In genomic region chr12:3271639-3272038, GRCh38 we compare ENCODE assay signal across 20 cellular contexts.
A peak's percentile ranks its signal among the peaks of the same experiment; 100 is the strongest.
DNase-seq lines count a peak whose midpoint lies in the region; ATAC-seq and TF ChIP-seq lines count a peak whose summit lies in the region.
"Had no signal": no experiment of that assay in that cellular context is flagged by ENCODE, and none has a peak within 500 bp of the region (broad histone marks: within the 10 kb centered on the region; RNA-seq: fewer than 3 reads in every experiment).

No MANE protein-coding gene starts in this region.

- H3K4me1 ChIP-seq in right cardiac atrium (ENCODE audit: control insufficient read depth, insufficient read depth, low read length) (peaks cover 18% of the 10 kb centered on the region), endodermal cell (ENCODE audit: control insufficient read depth, insufficient read depth, low read length) (no peaks in the 10 kb centered on the region)
- H3K4me1 ChIP-seq: Caco-2 had no signal

- H3K27me3 ChIP-seq in right cardiac atrium (ENCODE audit: control insufficient read depth, insufficient read depth) (no peaks in the 10 kb centered on the region), endodermal cell (ENCODE audit: control insufficient read depth, insufficient read depth, low read length, poor library complexity, severe bottlenecking) (no peaks in the 10 kb centered on the region)

- DNase-seq in right cardiac atrium (peak in 1 of 3 donors; percentile 51), Right ventricle myocardium superior (no peak), NCI-H1092 treated with DMSO at 0.1 percent for 48 hours (lab: John Stamatoyannopoulos, UW) (peak; percentile 29), endodermal cell (no peak), HT-29 (ENCODE audit: low spot score) (no peak), midbrain (lab: John Stamatoyannopoulos, UW) (no peak)
- DNase-seq: Caco-2; CD8-positive, alpha-beta T cell; GDM1; GOT3; Karpas-422; NCI-H1105 treated with DMSO at 0.1 percent for 48 hours; NCI-H2029; NCI-H524 treated with DMSO at 0.1 percent for 48 hours; NCI-H774; RPMI8226; SHP77 had no signal

- H3K9me3 Mint-ChIP-seq in endodermal cell: no peaks in the 10 kb centered on the region
- H3K9me3 Mint-ChIP-seq: CD8-positive, alpha-beta T cell had no signal

- H3K9me3 ChIP-seq in right cardiac atrium (ENCODE audit: control insufficient read depth, low read length): no peaks in the 10 kb centered on the region
- H3K9me3 ChIP-seq in endodermal cell (ENCODE audit: control insufficient read depth, low read length): no peaks in the 10 kb centered on the region
- H3K9me3 ChIP-seq: Caco-2 had no signal

- H3K36me3 ChIP-seq in endodermal cell (ENCODE audit: control insufficient read depth, insufficient read depth, low read length): no peaks in the 10 kb centered on the region

- H3K27me3 Mint-ChIP-seq in endodermal cell (ENCODE audit: insufficient read depth): no peaks in the 10 kb centered on the region

- H3K4me3 ChIP-seq in right cardiac atrium (ENCODE audit: low read length) (no peak overlapping the region), endodermal cell (ENCODE audit: low read length) (no peak overlapping the region)
- H3K4me3 ChIP-seq: GM12878 had no signal

- no peak for ATAC-seq in right cardiac atrium
- ATAC-seq in Right ventricle myocardium superior (ENCODE audit: poor library complexity): no peak
- no peak for ATAC-seq in HG03432 (IDR thresholded peaks at IDR 0.05; ENCODE audit: unreplicated experiment)
- ATAC-seq: CD8-positive, alpha-beta T cell; GM12878; HepG2 had no signal

- H3K27ac Mint-ChIP-seq in endodermal cell: no peak overlapping the region
- H3K27ac Mint-ChIP-seq: CD8-positive, alpha-beta T cell had no signal

- intact Hi-C loops in right cardiac atrium (cut with DNase I): loop anchor here (5.0 to 10.0 kb wide), 3 partner anchors 49 to 69 kb away; no protein-coding TSS in a partner anchor
- intact Hi-C loops in Right ventricle myocardium superior (cut with DNase I): loop anchor here (5.0 kb wide), 1 partner anchor 64 kb away; no protein-coding TSS in a partner anchor

- WGBS in right cardiac atrium: 56% methylated on average over 6 of the region's 6 CpGs
- 65 to 82% methylated on average over 2 to 6 of the region's 6 CpGs for WGBS in endodermal cell (ENCODE audit: insufficient coverage in 1 of 2, insufficient read length in 1 of 2), 2 experiments

- no peak for TF ChIP-seq CTCF in endodermal cell (conservative IDR thresholded peaks at IDR 0.05)

- no peaks in the 10 kb centered on the region for H3K36me3 Mint-ChIP-seq in endodermal cell (ENCODE audit: low read depth)
- H3K36me3 Mint-ChIP-seq: CD8-positive, alpha-beta T cell had no signal

- H3K27ac ChIP-seq in right cardiac atrium (ENCODE audit: low read length) (peak overlapping the region; percentile 12), endodermal cell (ENCODE audit: low read depth, low read length) (peak overlapping the region; percentile 38)

- H3K4me1 Mint-ChIP-seq in endodermal cell: peaks cover 10% of the 10 kb centered on the region

- no peak overlapping the region for H3K9ac ChIP-seq in endodermal cell (ENCODE audit: extremely low read depth, low read length, poor library complexity, severe bottlenecking)

- no peak overlapping the region for H3K4me3 Mint-ChIP-seq in endodermal cell
- H3K4me3 Mint-ChIP-seq: CD8-positive, alpha-beta T cell had no signal
